In genomic region chr15:101010781-101011180, GRCh38 we compare ENCODE assay signal across 21 cellular contexts.
DNase-seq lines count a peak whose midpoint lies in the region; ATAC-seq, FAIRE-seq and TF ChIP-seq lines count a peak whose summit lies in the region.
"Had no signal": no experiment of that assay in that cellular context is flagged by ENCODE, and none has a peak within 500 bp of the region (broad histone marks: within the 10 kb centered on the region; RNA-seq: fewer than 3 reads in every experiment).

No MANE protein-coding gene starts in this region.

- DNase-seq in CD4-positive, alpha-beta T cell, result no peak
- DNase-seq in RWPE1 (ENCODE audit: low spot score), result no peak
- peak in 1 of 2 experiments; percentile 33 for DNase-seq in H1 (ENCODE audit: low read depth in 1 of 2, low spot score in 2 of 2)
- DNase-seq in posterior vena cava (ENCODE audit: low spot score), result peak; percentile 43
- DNase-seq in CD1c-positive myeloid dendritic cell (ENCODE audit: extremely low spot score), result no peak
- no peak for DNase-seq in dorsolateral prefrontal cortex
- no peak for DNase-seq in naive thymus-derived CD8-positive, alpha-beta T cell
- DNase-seq: AML-193; CD4-positive, CD25-positive, alpha-beta regulatory T cell; DMS79 treated with DMSO at 0.1 percent for 48 hours; GDM1; Karpas-422; MM.1S; NCI-H1105; NCI-H1694 treated with DMSO at 0.1 percent for 48 hours; NCI-H69; NK-92 treated with Interleukin-12 subunit alpha and Interleukin-12 subunit beta, amount 100 ng/mL, for 24 hours; OCI-M1; RPMI8226 had no signal

- no peaks in the 10 kb centered on the region for H3K9me3 Mint-ChIP-seq in CD4-positive, alpha-beta T cell
- H3K9me3 Mint-ChIP-seq in naive thymus-derived CD8-positive, alpha-beta T cell, result no peaks in the 10 kb centered on the region
- H3K9me3 Mint-ChIP-seq: CD4-positive, CD25-positive, alpha-beta regulatory T cell had no signal

- no peak overlapping the region for H2BK120ac ChIP-seq in H1 (replicated peaks; ENCODE audit: low read depth, low read length)

- no peak for TF ChIP-seq CTCF in CD4-positive, alpha-beta T cell (IDR thresholded peaks at IDR 0.05)
- TF ChIP-seq CTCF in RWPE1 (conservative IDR thresholded peaks at IDR 0.05; ENCODE audit: low read depth) (no peak), H1 (IDR thresholded peaks at IDR 0.05; ENCODE audit: control extremely low read depth in 1 of 3, insufficient read depth in 1 of 3, low read depth in 1 of 3, low read length in 3 of 3) (no peak), dorsolateral prefrontal cortex (IDR thresholded peaks at IDR 0.05 in 54 of 56, conservative IDR thresholded peaks at IDR 0.05 in 2 of 56; ENCODE audit: low read depth in 1 of 56, partially characterized antibody in 56 of 56) (no peak)

- H3K4me3 ChIP-seq in H1 (ENCODE audit: extremely low read depth in 1 of 4, insufficient read depth in 2 of 4, low read depth in 3 of 4, low read length in 4 of 4), result no peak overlapping the region
- no peak overlapping the region for H3K4me3 ChIP-seq in dorsolateral prefrontal cortex
- H3K4me3 ChIP-seq: HAP-1 had no signal

- no peak overlapping the region for H3K4me2 ChIP-seq in H1 (ENCODE audit: insufficient read depth in 1 of 2, low read depth in 2 of 2, low read length in 2 of 2)

- no peaks in the 10 kb centered on the region for H3K27me3 ChIP-seq in CD4-positive, alpha-beta T cell (ENCODE audit: control insufficient read depth, insufficient read depth, low read length)
- peaks cover 0 to 6% (median 0%) of the 10 kb centered on the region in 4 experiments; a peak in 3 of 7 replicates for H3K27me3 ChIP-seq in H1 (replicated peaks in 1 of 4; ENCODE audit: control insufficient read depth in 3 of 4, extremely low read depth in 1 of 4, insufficient read depth in 3 of 4, low read length in 3 of 4)
- no peaks in the 10 kb centered on the region for H3K27me3 ChIP-seq in dorsolateral prefrontal cortex

- no peak overlapping the region for H4K8ac ChIP-seq in H1 (ENCODE audit: extremely low read depth, insufficient read depth, low read length)

- no peak overlapping the region for H3K23ac ChIP-seq in H1 (ENCODE audit: insufficient read length)

- no peak overlapping the region for H2AK5ac ChIP-seq in H1 (ENCODE audit: low read depth, low read length)

- H3K14ac ChIP-seq in H1 (ENCODE audit: insufficient read length), result no peak overlapping the region

- H3K9ac ChIP-seq in H1 (replicated peaks in 1 of 4; ENCODE audit: extremely low read depth in 1 of 4, low read depth in 3 of 4, low read length in 3 of 4), result no peak overlapping the region

- no peak overlapping the region for H3K27ac Mint-ChIP-seq in CD4-positive, alpha-beta T cell
- H3K27ac Mint-ChIP-seq in naive thymus-derived CD8-positive, alpha-beta T cell, result peak overlapping the region in 1 of 10 donors; percentile 43

- H3K18ac ChIP-seq in H1 (ENCODE audit: extremely low read depth, low read length), result no peak overlapping the region

- H2BK12ac ChIP-seq in H1 (ENCODE audit: low read depth, low read length), result peak overlapping the region; percentile 23; the same call in 1 of the 2 replicates

- TF ChIP-seq POLR2A in H1 (IDR thresholded peaks at IDR 0.05; ENCODE audit: control extremely low read depth in 1 of 2, low read depth in 2 of 2, low read length in 2 of 2), result no peak

- CTCF ChIA-PET in CD4-positive, alpha-beta T cell (lab: Charles Lee), result interaction anchor here (1.3 kb wide), 1 partner anchor 14 kb away, joined by 3 read pairs; no protein-coding TSS in a partner anchor
- CTCF ChIA-PET in RWPE1 (lab: Yijun Ruan, JAX), result interaction anchor here (0.6 to 1.4 kb wide), 2 partner anchors 248 to 389 kb away, joined by 3 to 5 read pairs; no protein-coding TSS in a partner anchor
- CTCF ChIA-PET in H1 (lab: Charles Lee; ENCODE audit: partially characterized antibody), result interaction anchor here (0.6 to 22.3 kb wide), 10 partner anchors 10 to 259 kb away, joined by 3 to 405 read pairs (median 4); partner anchors contain the start of genes CHSY1 and LRRK1

- H3K79me2 ChIP-seq in H1 (ENCODE audit: control insufficient read depth in 1 of 2, insufficient read depth in 2 of 2, low read length in 2 of 2), result no peaks in the 10 kb centered on the region

- POLR2A ChIA-PET in CD4-positive, alpha-beta T cell (lab: Charles Lee), result no interaction called here
- POLR2A ChIA-PET in RWPE1 (lab: Yijun Ruan, JAX; ENCODE audit: low non-redundant PET) (no interaction called here), H1 (lab: Charles Lee; ENCODE audit: partially characterized antibody) (interaction anchor here (1.0 kb wide), 1 partner anchor 207 kb away, joined by 3 read pairs; no protein-coding TSS in a partner anchor)
- POLR2A ChIA-PET in naive thymus-derived CD8-positive, alpha-beta T cell (lab: Charles Lee), result no interaction called here

- H2BK5ac ChIP-seq in H1 (ENCODE audit: low read depth, low read length), result no peak overlapping the region; the same call in 1 of the 2 replicates

- no peaks in the 10 kb centered on the region for H3K36me3 ChIP-seq in H1 (ENCODE audit: control insufficient read depth in 2 of 4, insufficient read depth in 4 of 4, low read length in 3 of 4)

- no peak for ATAC-seq in CD4-positive, alpha-beta T cell (ENCODE audit: poor library complexity)
- ATAC-seq in naive thymus-derived CD8-positive, alpha-beta T cell, result no peak

- H3K56ac ChIP-seq in H1 (replicated peaks; ENCODE audit: insufficient read length, low read depth, low read length), result no peak overlapping the region

- H4K91ac ChIP-seq in H1 (replicated peaks; ENCODE audit: insufficient read length, low read length), result peak overlapping the region; percentile 36

- no peaks in the 10 kb centered on the region for H3K9me3 ChIP-seq in CD4-positive, alpha-beta T cell (ENCODE audit: control insufficient read depth, low read length)
- no peaks in the 10 kb centered on the region for H3K9me3 ChIP-seq in H1 (ENCODE audit: insufficient read depth in 2 of 2, low read depth in 1 of 2, low read length in 1 of 2)
- H3K9me3 ChIP-seq: HAP-1 had no signal

- H2BK15ac ChIP-seq in H1 (ENCODE audit: low read length), result no peak overlapping the region

- H3K79me1 ChIP-seq in H1 (ENCODE audit: low read depth, low read length), result no peaks in the 10 kb centered on the region

- TF ChIP-seq RAD21 in H1 (IDR thresholded peaks at IDR 0.05 in 1 of 2, conservative IDR thresholded peaks at IDR 0.05 in 1 of 2; ENCODE audit: low read depth in 2 of 2, low read length in 2 of 2), result no peak

- H3K4ac ChIP-seq in H1 (replicated peaks; ENCODE audit: insufficient read length, low read depth, low read length), result no peak overlapping the region

- H3K36me3 Mint-ChIP-seq in CD4-positive, alpha-beta T cell (ENCODE audit: low read depth), result no peaks in the 10 kb centered on the region
- H3K36me3 Mint-ChIP-seq in naive thymus-derived CD8-positive, alpha-beta T cell, result no peaks in the 10 kb centered on the region
- H3K36me3 Mint-ChIP-seq: CD4-positive, CD25-positive, alpha-beta regulatory T cell had no signal

- no peak for FAIRE-seq in H1 (lab: Jason Lieb, UNC)
- FAIRE-seq: D721Med had no signal

- no peak overlapping the region for H2AFZ ChIP-seq in H1 (ENCODE audit: low read length)

- H3K23me2 ChIP-seq in H1 (ENCODE audit: low read depth, low read length), result no peaks in the 10 kb centered on the region

- intact Hi-C loops in CD4-positive, alpha-beta T cell (cut with DNase I, micrococcal nuclease), result no loop called here
- intact Hi-C loops in posterior vena cava (cut with DNase I) (loop anchor here in 1 of 2 donors (10.0 kb wide), 1 partner anchor 84 kb away; no protein-coding TSS in a partner anchor), dorsolateral prefrontal cortex (cut with DNase I) (loop anchor here (10.0 kb wide), 2 partner anchors 74 to 644 kb away; partner anchors contain the start of gene TM2D3 (in 1 of the 2))

- H3K4me3 Mint-ChIP-seq in CD4-positive, alpha-beta T cell, result peak overlapping the region; percentile 63
- no peak overlapping the region for H3K4me3 Mint-ChIP-seq in naive thymus-derived CD8-positive, alpha-beta T cell
- H3K4me3 Mint-ChIP-seq: CD4-positive, CD25-positive, alpha-beta regulatory T cell had no signal

- peaks cover 0 to 9% (median 4%) of the 10 kb centered on the region in 4 experiments; a peak in 5 of 7 replicates for H3K4me1 ChIP-seq in H1 (replicated peaks in 1 of 4; ENCODE audit: control insufficient read depth in 3 of 4, insufficient read depth in 4 of 4, low read length in 3 of 4)

- H2BK20ac ChIP-seq in H1 (ENCODE audit: low read length), result 0 out of 2 replicates have a peak overlapping the region, but pooled peaks have one; percentile 73

- no peak for TF ChIP-seq EP300 in H1 (IDR thresholded peaks at IDR 0.05; ENCODE audit: borderline replicate concordance in 1 of 2, low read depth in 2 of 2, low read length in 2 of 2)

- H3K27ac ChIP-seq in CD4-positive, alpha-beta T cell (ENCODE audit: low read depth, low read length), result no peak overlapping the region
- peak overlapping the region; percentile 16 for H3K27ac ChIP-seq in RWPE1
- no peak overlapping the region for H3K27ac ChIP-seq in H1 (ENCODE audit: low read depth, low read length)
- no peak overlapping the region for H3K27ac ChIP-seq in dorsolateral prefrontal cortex

- WGBS in H1 (ENCODE audit: extremely low coverage in 1 of 2, insufficient coverage in 1 of 2, insufficient read length in 1 of 2, insufficient replicate concordance in 2 of 2, low coverage in 1 of 2, low lambda C conversion rate in 2 of 2, missing lambda C conversion rate in 1 of 2), 2 experiments, result 91% methylated on average over 6 of the region's 6 CpGs; no CpG with 5 or more reads in 1 of the 2 experiments

- no peak overlapping the region for H4K5ac ChIP-seq in H1 (ENCODE audit: insufficient read length, low read depth, low read length)

- no peaks in the 10 kb centered on the region for H4K20me1 ChIP-seq in H1 (replicated peaks in 1 of 2; ENCODE audit: control insufficient read depth in 1 of 2, insufficient read depth in 2 of 2, low read length in 2 of 2)

- H3K4me1 Mint-ChIP-seq in CD4-positive, alpha-beta T cell (ENCODE audit: low read depth), result peaks cover 24% of the 10 kb centered on the region
- H3K4me1 Mint-ChIP-seq in naive thymus-derived CD8-positive, alpha-beta T cell, result peaks cover 4 to 25% (median 18%) of the 10 kb centered on the region in 4 donors

- H3K27me3 Mint-ChIP-seq in CD4-positive, alpha-beta T cell, result peaks cover 6% of the 10 kb centered on the region
- H3K27me3 Mint-ChIP-seq in naive thymus-derived CD8-positive, alpha-beta T cell, result peaks cover 0 to 7% (median 0%) of the 10 kb centered on the region in 5 donors

TF ChIP-seq in H1, 55 proteins besides CTCF, POLR2A, EP300 and RAD21 (continues in another document):
- TF ChIP-seq GTF2F1 (IDR thresholded peaks at IDR 0.05; ENCODE audit: borderline replicate concordance, low read depth, low read length) (no peak), SIRT6 (IDR thresholded peaks at IDR 0.05; ENCODE audit: low read length) (no peak), MAFK (IDR thresholded peaks at IDR 0.05; ENCODE audit: low read depth, low read length) (no peak), FOSL1 (IDR thresholded peaks at IDR 0.05; ENCODE audit: insufficient read depth, low read depth, low read length) (no peak), TBP (IDR thresholded peaks at IDR 0.05; ENCODE audit: low read depth, low read length) (no peak), BCL11A (IDR thresholded peaks at IDR 0.05; ENCODE audit: low read depth in 2 of 2, low read length in 2 of 2) (no peak), JUN (IDR thresholded peaks at IDR 0.05; ENCODE audit: low read depth, low read length) (no peak), POLR2AphosphoS5 (IDR thresholded peaks at IDR 0.05; ENCODE audit: low read depth, low read length) (no peak)

Comparison
In these comparisons a context has a peak if more than half of its experiments do, and no peak if none do; other contexts are left out.
1. intact Hi-C loops: an anchor here in dorsolateral prefrontal cortex (10.0 kb wide); none called in CD4-positive, alpha-beta T cell.